ENCODE assay signal across 1 cellular context in genomic region chr7:92809397-92810241, GRCh38.
A peak's percentile ranks its signal among the peaks of the same experiment; 100 is the strongest.
TF ChIP-seq lines count a peak whose summit lies in the region.

No MANE protein-coding gene starts in this region.

TF ChIP-seq in SK-N-SH, 30 proteins besides CTCF, POLR2A, EP300 and RAD21 (continued from another document):
- TF ChIP-seq, protein P1, sequence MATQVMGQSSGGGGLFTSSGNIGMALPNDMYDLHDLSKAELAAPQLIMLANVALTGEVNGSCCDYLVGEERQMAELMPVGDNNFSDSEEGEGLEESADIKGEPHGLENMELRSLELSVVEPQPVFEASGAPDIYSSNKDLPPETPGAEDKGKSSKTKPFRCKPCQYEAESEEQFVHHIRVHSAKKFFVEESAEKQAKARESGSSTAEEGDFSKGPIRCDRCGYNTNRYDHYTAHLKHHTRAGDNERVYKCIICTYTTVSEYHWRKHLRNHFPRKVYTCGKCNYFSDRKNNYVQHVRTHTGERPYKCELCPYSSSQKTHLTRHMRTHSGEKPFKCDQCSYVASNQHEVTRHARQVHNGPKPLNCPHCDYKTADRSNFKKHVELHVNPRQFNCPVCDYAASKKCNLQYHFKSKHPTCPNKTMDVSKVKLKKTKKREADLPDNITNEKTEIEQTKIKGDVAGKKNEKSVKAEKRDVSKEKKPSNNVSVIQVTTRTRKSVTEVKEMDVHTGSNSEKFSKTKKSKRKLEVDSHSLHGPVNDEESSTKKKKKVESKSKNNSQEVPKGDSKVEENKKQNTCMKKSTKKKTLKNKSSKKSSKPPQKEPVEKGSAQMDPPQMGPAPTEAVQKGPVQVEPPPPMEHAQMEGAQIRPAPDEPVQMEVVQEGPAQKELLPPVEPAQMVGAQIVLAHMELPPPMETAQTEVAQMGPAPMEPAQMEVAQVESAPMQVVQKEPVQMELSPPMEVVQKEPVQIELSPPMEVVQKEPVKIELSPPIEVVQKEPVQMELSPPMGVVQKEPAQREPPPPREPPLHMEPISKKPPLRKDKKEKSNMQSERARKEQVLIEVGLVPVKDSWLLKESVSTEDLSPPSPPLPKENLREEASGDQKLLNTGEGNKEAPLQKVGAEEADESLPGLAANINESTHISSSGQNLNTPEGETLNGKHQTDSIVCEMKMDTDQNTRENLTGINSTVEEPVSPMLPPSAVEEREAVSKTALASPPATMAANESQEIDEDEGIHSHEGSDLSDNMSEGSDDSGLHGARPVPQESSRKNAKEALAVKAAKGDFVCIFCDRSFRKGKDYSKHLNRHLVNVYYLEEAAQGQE (IDR thresholded peaks at IDR 0.05; ENCODE audit: low read depth, low read length): 0 out of 2 replicates have a peak, but pooled peaks have one; percentile 32
- TF ChIP-seq NRF1 (IDR thresholded peaks at IDR 0.05; ENCODE audit: low read depth, low read length): no peak
- TF ChIP-seq MAX (IDR thresholded peaks at IDR 0.05; ENCODE audit: low read depth): peak; percentile 86
- TF ChIP-seq JUND (IDR thresholded peaks at IDR 0.05): peak; percentile 89
- TF ChIP-seq MEF2A (IDR thresholded peaks at IDR 0.05; ENCODE audit: borderline replicate concordance, low read depth): no peak
- TF ChIP-seq GATA2 (CRISPR knock-in tag; IDR thresholded peaks at IDR 0.05): no peak
- TF ChIP-seq EZH2phosphoT487 (IDR thresholded peaks at IDR 0.05; ENCODE audit: borderline replicate concordance, low read depth): no peak
- no peak for TF ChIP-seq ZBTB33 (IDR thresholded peaks at IDR 0.05; ENCODE audit: borderline replicate concordance, low read depth)
- TF ChIP-seq RCOR1 (IDR thresholded peaks at IDR 0.05; ENCODE audit: low read length): no peak
- TF ChIP-seq SMC3 (IDR thresholded peaks at IDR 0.05; ENCODE audit: low read depth, low read length): no peak
